In the genomic region with DNA sequence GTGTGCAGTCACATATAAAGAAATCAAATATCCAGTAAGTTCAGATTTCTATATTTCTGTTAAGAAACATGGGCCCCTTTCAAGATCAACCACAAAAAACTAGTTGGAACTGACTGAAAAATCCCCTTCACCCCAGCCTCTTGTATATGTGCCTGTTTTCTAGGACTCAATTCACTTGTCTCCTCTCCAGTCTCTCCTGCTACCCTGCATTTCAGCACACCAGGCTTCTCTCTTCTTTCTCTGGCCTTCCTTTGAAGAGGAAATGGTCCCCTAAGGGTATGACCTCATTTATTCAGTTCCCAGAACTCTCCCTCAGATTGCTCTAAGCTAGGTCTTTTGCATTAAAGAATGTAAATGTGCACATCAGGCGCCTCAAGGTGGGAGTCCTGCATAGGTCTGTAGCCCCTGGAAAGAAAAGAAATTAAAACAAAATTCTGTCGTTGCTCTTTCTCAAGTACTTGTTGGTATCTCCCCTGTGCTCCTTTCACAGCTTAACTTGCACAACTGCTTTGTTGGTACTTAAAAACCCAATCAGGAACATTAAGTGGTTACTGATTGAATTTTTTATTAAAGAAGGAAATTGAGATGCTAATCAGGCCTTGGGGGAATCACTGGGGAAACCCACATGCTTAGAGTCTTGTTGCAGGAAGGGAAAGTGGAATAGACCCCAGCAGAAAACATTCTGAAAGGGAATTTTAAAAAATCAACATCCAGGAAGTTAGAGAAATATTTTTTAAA, we compare ENCODE assay signal across 14 cellular contexts.
A peak's percentile ranks its signal among the peaks of the same experiment; 100 is the strongest.
DNase-seq lines count a peak whose midpoint lies in the region; ATAC-seq and TF ChIP-seq lines count a peak whose summit lies in the region.
"Had no signal": no experiment of that assay in that cellular context is flagged by ENCODE, and none has a peak within 500 bp of the region (broad histone marks: within the 10 kb centered on the region; RNA-seq: fewer than 3 reads in every experiment).

No MANE protein-coding gene starts in this region.

- H3K9me3 Mint-ChIP-seq in endodermal cell (no peaks in the 10 kb centered on the region), H9 (no peaks in the 10 kb centered on the region; a peak in 2 of 5 replicates)
- H3K9me3 Mint-ChIP-seq in naive thymus-derived CD8-positive, alpha-beta T cell = no peaks in the 10 kb centered on the region
- H3K9me3 Mint-ChIP-seq: stimulated activated naive CD8-positive, alpha-beta T cell treated with anti-CD3 and anti-CD28 coated beads, Interleukin-15, Interleukin-2, amounts not matched to agents 100 ng/mL and 50 ng/mL, for 24 hours had no signal

- DNase-seq in ELF-1 (ENCODE audit: low read depth, low spot score) = peak; percentile 86
- peak; percentile 56 for DNase-seq in endodermal cell
- DNase-seq in left ventricle myocardium superior = no peak
- DNase-seq in naive thymus-derived CD8-positive, alpha-beta T cell = no peak
- DNase-seq in H9 = no peak
- DNase-seq: activated CD8-positive, alpha-beta memory T cell treated with anti-CD3 and anti-CD28 coated beads, Interleukin-2, amount 50 U/mL, for 4 hours; cortex of kidney; NCI-H2227 treated with DMSO at 0.1 percent for 48 hours; stimulated activated CD4-positive, alpha-beta T cell treated with anti-CD3 and anti-CD28 coated beads, Interleukin-4, amount 100 ng/mL, for 24 hours had no signal

- intact Hi-C loops in left ventricle myocardium superior (cut with micrococcal nuclease) = no loop called here

- no peak overlapping the region for H2BK20ac ChIP-seq in H9 (ENCODE audit: low read depth, low read length, poor library complexity, severe bottlenecking)

- H2BK120ac ChIP-seq in H9 (ENCODE audit: low read depth, low read length, poor library complexity, severe bottlenecking) = no peak overlapping the region

- no peak overlapping the region for H3K23ac ChIP-seq in H9 (ENCODE audit: insufficient read length, low read depth, low read length)

- peak overlapping the region; percentile 23; the same call in 1 of the 2 replicates for H3K27ac ChIP-seq in KMS-11
- H3K27ac ChIP-seq in endodermal cell (ENCODE audit: low read depth, low read length) = peak overlapping the region; percentile 83
- H3K27ac ChIP-seq in H9 (ENCODE audit: insufficient read length, low read depth, low read length) = no peak overlapping the region

- H2AFZ ChIP-seq in KMS-11 (ENCODE audit: low read depth) (peak overlapping the region; percentile 13; the same call in 1 of the 2 replicates), H9 (ENCODE audit: low read length) (no peak overlapping the region)

- H3K4me3 ChIP-seq in KMS-11 (IDR thresholded peaks at IDR 0.05; ENCODE audit: insufficient read depth, low read depth, low read length) (no peak overlapping the region), endodermal cell (ENCODE audit: low read length) (no peak overlapping the region)

- WGBS in endodermal cell (ENCODE audit: insufficient coverage in 1 of 2, insufficient read length in 1 of 2), 2 experiments = 10 to 16% methylated on average over 2 of the region's 2 CpGs
- no CpG with 5 or more reads among the region's 2 CpGs for WGBS in H9 (ENCODE audit: extremely low coverage, insufficient read length, low lambda C conversion rate)

- no peak overlapping the region for H3K14ac ChIP-seq in H9 (ENCODE audit: insufficient read depth, low read length)

- no peak for TF ChIP-seq CTCF in KMS-11 (conservative IDR thresholded peaks at IDR 0.05; ENCODE audit: low read depth, low read length)
- no peak for TF ChIP-seq CTCF in endodermal cell (conservative IDR thresholded peaks at IDR 0.05)
- TF ChIP-seq CTCF in H9 (conservative IDR thresholded peaks at IDR 0.05) = no peak

- H2BK15ac ChIP-seq in H9 (ENCODE audit: low read depth, low read length) = no peak overlapping the region

- H3K4me1 ChIP-seq in KMS-11 (ENCODE audit: low read depth, poor library complexity, severe bottlenecking) (peaks cover 33% of the 10 kb centered on the region), endodermal cell (ENCODE audit: control insufficient read depth, insufficient read depth, low read length) (no peaks in the 10 kb centered on the region), H9 (ENCODE audit: insufficient read depth, low read length) (no peaks in the 10 kb centered on the region)

- H4K5ac ChIP-seq in H9 (ENCODE audit: insufficient read length, low read depth, low read length) = no peak overlapping the region

- no peak overlapping the region for H2AK5ac ChIP-seq in H9 (ENCODE audit: insufficient read length, low read length)

- H3K36me3 ChIP-seq in KMS-11 (ENCODE audit: insufficient read depth) (no peaks in the 10 kb centered on the region), endodermal cell (ENCODE audit: control insufficient read depth, insufficient read depth, low read length) (no peaks in the 10 kb centered on the region)

- H3K27me3 Mint-ChIP-seq in endodermal cell (ENCODE audit: insufficient read depth) = peaks cover 53% of the 10 kb centered on the region
- H3K27me3 Mint-ChIP-seq in naive thymus-derived CD8-positive, alpha-beta T cell = peaks cover 4 to 24% (median 5%) of the 10 kb centered on the region in 5 donors
- H3K27me3 Mint-ChIP-seq in H9 (ENCODE audit: low read depth) = peaks cover 89% of the 10 kb centered on the region

- H2BK12ac ChIP-seq in H9 (ENCODE audit: insufficient read length, low read depth, low read length) = no peak overlapping the region

- no peak overlapping the region for H3K4ac ChIP-seq in H9 (ENCODE audit: low read depth, low read length)

- POLR2A ChIA-PET in naive thymus-derived CD8-positive, alpha-beta T cell (lab: Charles Lee) = no interaction called here

- H3K27me3 ChIP-seq in KMS-11 (ENCODE audit: insufficient read depth, low read depth) (no peaks in the 10 kb centered on the region), endodermal cell (ENCODE audit: control insufficient read depth, insufficient read depth, low read length, poor library complexity, severe bottlenecking) (peaks cover 42% of the 10 kb centered on the region), H9 (ENCODE audit: insufficient read depth, low read length) (peaks cover 6% of the 10 kb centered on the region; the same call in 1 of the 2 replicates)

- no peaks in the 10 kb centered on the region for H3K23me2 ChIP-seq in H9 (ENCODE audit: insufficient read length, low read depth, low read length, poor library complexity, severe bottlenecking)

- no peak overlapping the region for H3K56ac ChIP-seq in H9 (ENCODE audit: insufficient read length, low read depth, low read length)

- no peak overlapping the region for H3K4me3 Mint-ChIP-seq in endodermal cell
- no peak overlapping the region for H3K4me3 Mint-ChIP-seq in naive thymus-derived CD8-positive, alpha-beta T cell
- no peak overlapping the region for H3K4me3 Mint-ChIP-seq in H9
- H3K4me3 Mint-ChIP-seq: stimulated activated naive CD8-positive, alpha-beta T cell treated with anti-CD3 and anti-CD28 coated beads, Interleukin-15, Interleukin-2, amounts not matched to agents 100 ng/mL and 50 ng/mL, for 24 hours had no signal

- H3K4me1 Mint-ChIP-seq in endodermal cell (peaks cover 40% of the 10 kb centered on the region), H9 (peaks cover 18 to 19% of the 10 kb centered on the region in 2 experiments)
- H3K4me1 Mint-ChIP-seq in naive thymus-derived CD8-positive, alpha-beta T cell = no peaks in the 10 kb centered on the region

- H3K4me2 ChIP-seq in KMS-11 (peak overlapping the region; percentile 40; the same call in 1 of the 2 replicates), H9 (ENCODE audit: insufficient read depth, insufficient read length, low read length) (no peak overlapping the region)

- H2BK5ac ChIP-seq in H9 (ENCODE audit: insufficient read length, low read length) = no peak overlapping the region

- H3K18ac ChIP-seq in H9 (ENCODE audit: insufficient read length, low read depth, low read length) = no peak overlapping the region

- H3K9me3 ChIP-seq in endodermal cell (ENCODE audit: control insufficient read depth, low read length) (peaks cover 11% of the 10 kb centered on the region), H9 (ENCODE audit: control insufficient read depth, low read depth, low read length) (no peaks in the 10 kb centered on the region)

- H4K20me1 ChIP-seq in KMS-11 (ENCODE audit: insufficient read depth) (no peaks in the 10 kb centered on the region), H9 (ENCODE audit: control insufficient read depth, insufficient read depth, insufficient read length) (no peaks in the 10 kb centered on the region)

- H4K8ac ChIP-seq in H9 (replicated peaks; ENCODE audit: insufficient read length, low read depth, low read length) = no peak overlapping the region

- H3K9ac ChIP-seq in KMS-11 = no peak overlapping the region
- H3K9ac ChIP-seq in endodermal cell (ENCODE audit: extremely low read depth, low read length, poor library complexity, severe bottlenecking) = no peak overlapping the region
- no peak overlapping the region for H3K9ac ChIP-seq in H9 (ENCODE audit: extremely low read depth, insufficient read length, low read length)

- ATAC-seq in GM19395 (IDR thresholded peaks at IDR 0.05; ENCODE audit: unreplicated experiment) (peak; percentile 67), left ventricle myocardium superior (no peak), GM18519 (IDR thresholded peaks at IDR 0.05; ENCODE audit: low FRiP score, unreplicated experiment) (no peak)
- no peak for ATAC-seq in naive thymus-derived CD8-positive, alpha-beta T cell
- ATAC-seq: Panc1 had no signal

- H3K27ac Mint-ChIP-seq in endodermal cell (no peak overlapping the region), H9 (no peak overlapping the region)
- H3K27ac Mint-ChIP-seq in naive thymus-derived CD8-positive, alpha-beta T cell = no peak overlapping the region
- H3K27ac Mint-ChIP-seq: stimulated activated naive CD8-positive, alpha-beta T cell treated with anti-CD3 and anti-CD28 coated beads, Interleukin-15, Interleukin-2, amounts not matched to agents 100 ng/mL and 50 ng/mL, for 24 hours had no signal

- H3T11ph ChIP-seq in H9 (ENCODE audit: low read length) = no peak overlapping the region

- H3K36me3 Mint-ChIP-seq in endodermal cell (ENCODE audit: low read depth) = no peaks in the 10 kb centered on the region
- H3K36me3 Mint-ChIP-seq in naive thymus-derived CD8-positive, alpha-beta T cell = no peaks in the 10 kb centered on the region
- H3K36me3 Mint-ChIP-seq in H9 (ENCODE audit: insufficient read depth in 1 of 3, low read depth in 3 of 3) = no peaks in the 10 kb centered on the region

- H3K79me2 ChIP-seq in KMS-11 (ENCODE audit: insufficient read depth, low read depth) (no peaks in the 10 kb centered on the region), H9 (ENCODE audit: insufficient read depth, low read length) (no peaks in the 10 kb centered on the region)

- no peak overlapping the region for H4K91ac ChIP-seq in H9 (ENCODE audit: insufficient read length, low read depth, low read length)

- no peaks in the 10 kb centered on the region for H3K79me1 ChIP-seq in H9 (ENCODE audit: insufficient read depth, low read depth, low read length, poor library complexity, severe bottlenecking)

Comparison
In these comparisons a context has a peak if more than half of its experiments do, and no peak if none do; other contexts are left out.
1. DNase-seq: peak in ELF-1 (single experiment) and endodermal cell (single experiment); none in left ventricle myocardium superior (single experiment), naive thymus-derived CD8-positive, alpha-beta T cell (0 of 10) and H9 (single experiment).